21 cellular contexts compared by ENCODE assay signal in genomic region chr12:102022286-102022685, GRCh38.
"Had no signal": no experiment of that assay in that cellular context is flagged by ENCODE, and none has a peak within 500 bp of the region (broad histone marks: within the 10 kb centered on the region; RNA-seq: fewer than 3 reads in every experiment).

No MANE protein-coding gene starts in this region.

- H3K4me3 ChIP-seq: colonic mucosa, gastroesophageal sphincter, heart left ventricle, hepatocyte, left lung, mucosa of descending colon, skin epidermis, spleen had no signal

- ATAC-seq: esophagus mucosa; foreskin keratinocyte; gastroesophageal sphincter; heart left ventricle; left lung; mucosa of descending colon; natural killer cell treated with Interleukin-12 subunit alpha and Interleukin-12 subunit beta and Interleukin-15 and Interleukin-18, amount 100 ng/mL, for 72 hours; stimulated activated naive B cell treated with anti-CD40 and anti-IgM and Interleukin-4, amounts not matched to agents 10 μg/mL and 1 μg/mL and 100 μg/mL, for 72 hours had no signal

- H3K36me3 ChIP-seq: colonic mucosa had no signal

- H3K9me3 ChIP-seq: colonic mucosa, gastroesophageal sphincter, heart left ventricle, left lung, mucosa of descending colon, neutrophil, spleen had no signal

- H3K79me2 ChIP-seq: hepatocyte, parathyroid adenoma had no signal

- H3K9ac ChIP-seq: parathyroid adenoma had no signal

- H2AFZ ChIP-seq: hepatocyte, parathyroid adenoma had no signal

- H3K27me3 ChIP-seq: colonic mucosa, foreskin keratinocyte, gastroesophageal sphincter, heart left ventricle, hepatocyte, left lung, neutrophil, spleen had no signal

- DNase-seq: colonic mucosa; effector CD8-positive, alpha-beta T cell; endodermal cell; foreskin keratinocyte; heart left ventricle; kidney; left lung; mesenchymal stem cell; mucosa of descending colon; naive B cell; spleen; stimulated activated CD4-positive, alpha-beta T cell treated with anti-CD3 and anti-CD28 coated beads, Interleukin-2, amount 100 ng/mL, for 48 hours; stimulated activated naive B cell treated with anti-CD40 and anti-IgM and Interleukin-4, amounts not matched to agents 10 μg/mL and 1 μg/mL and 100 μg/mL, for 72 hours had no signal

- H3K27ac ChIP-seq: colonic mucosa, epithelial cell of prostate, foreskin keratinocyte, hepatocyte, left lung, neutrophil, skin epidermis, spleen had no signal

- H3K4me1 ChIP-seq: colonic mucosa, foreskin keratinocyte, spleen had no signal

- H3K4me2 ChIP-seq: hepatocyte had no signal
